In the genomic region with DNA sequence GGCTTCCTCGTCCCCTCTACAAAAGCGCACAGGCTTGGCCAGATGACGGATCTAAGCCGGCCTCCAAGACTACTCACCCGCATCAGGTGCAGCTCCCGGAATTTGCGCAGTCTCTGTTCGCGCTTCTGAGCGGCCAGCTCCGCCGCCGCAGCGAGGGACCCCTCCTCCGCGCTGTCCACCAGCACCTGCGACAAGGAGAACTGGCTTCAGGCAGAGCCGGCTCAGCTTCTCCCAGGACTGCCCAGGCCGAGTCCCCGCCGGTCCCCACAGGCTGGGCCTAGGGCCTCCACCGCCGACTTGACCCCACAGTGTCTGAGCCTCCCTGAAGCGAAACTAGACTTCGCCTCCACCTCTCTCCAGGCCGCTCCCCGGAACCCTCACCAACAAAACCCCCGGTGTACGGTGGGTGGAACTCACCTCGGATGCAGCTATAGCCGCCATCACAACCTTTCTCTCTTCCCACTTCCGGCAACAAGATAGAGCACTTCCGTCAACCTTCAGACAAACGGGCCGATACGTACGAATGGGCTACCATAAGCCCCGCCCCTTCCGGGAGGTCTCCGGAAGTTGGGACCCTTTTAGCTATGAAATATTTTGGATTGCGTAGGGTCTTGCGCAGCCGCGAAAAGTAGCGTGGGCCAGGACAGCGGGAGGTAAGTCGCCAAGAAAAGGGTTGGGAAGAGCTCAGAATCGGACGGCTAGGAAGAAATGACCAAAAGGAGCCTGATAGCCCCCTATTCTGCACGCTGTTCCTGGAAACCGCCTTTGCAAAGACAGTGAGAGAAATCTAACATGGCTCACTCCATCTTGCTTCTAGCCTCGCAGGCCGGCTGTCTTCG, we compare ENCODE assay signal across 8 cellular contexts. TPM values are rescaled to one million over a fixed set of nuclear protein-coding genes. Genes with fewer than 3 reads are reported as not detected.
DNase-seq lines count a peak whose midpoint lies in the region; ATAC-seq, FAIRE-seq and TF ChIP-seq lines count a peak whose summit lies in the region.

SYF2 (minus strand) TSS at position 476 of the 839 bp plus-strand sequence; CDS start at position 441, 35 bp downstream.

- CTCF ChIA-PET in HEK293T (lab: Yijun Ruan, JAX): interaction anchor here (0.7 kb wide), 1 partner anchor 605 kb away, joined by 3 read pairs; no protein-coding TSS in a partner anchor

- TF ChIP-seq CTCF in gastroesophageal sphincter (IDR thresholded peaks at IDR 0.05) (no peak), neutrophil (IDR thresholded peaks at IDR 0.05) (no peak)

- H3K27ac ChIP-seq in SJSA1 (peak within 1 kb of the TSS; percentile 92), gastroesophageal sphincter (peak within 1 kb of the TSS; percentile 87 to 96 (median 94)), neutrophil (peak within 1 kb of the TSS; percentile 94), substantia nigra (ENCODE audit: low read depth, low read length, poor library complexity, severe bottlenecking) (peak within 1 kb of the TSS; percentile 93)

- H3K4me3 ChIP-seq in SJSA1 (peak within 1 kb of the TSS; percentile 61), gastroesophageal sphincter (peak within 1 kb of the TSS; percentile 62 to 90), neutrophil (ENCODE audit: low read depth in 1 of 2, low read length in 1 of 2) (peak within 1 kb of the TSS; percentile 74 to 89)

- peak; percentile 95 for FAIRE-seq in G401.6 (lab: Jason Lieb, UNC)

- H3K27me3 ChIP-seq in SJSA1 (replicated peaks): no peaks in the 10 kb centered on the region
- no peaks in the 10 kb centered on the region for H3K27me3 ChIP-seq in gastroesophageal sphincter
- no peaks in the 10 kb centered on the region for H3K27me3 ChIP-seq in neutrophil

- TF ChIP-seq EP300 in gastroesophageal sphincter (IDR thresholded peaks at IDR 0.05): no peak

- H3K4me1 ChIP-seq in SJSA1 (replicated peaks) (peaks cover 15% of the 10 kb centered on the region), gastroesophageal sphincter (peaks cover 0 to 66% (median 12%) of the 10 kb centered on the region in 3 donors), neutrophil (ENCODE audit: control insufficient read depth in 1 of 2, insufficient read depth in 1 of 2, low read depth in 1 of 2, low read length in 1 of 2) (peaks cover 33 to 35% of the 10 kb centered on the region in 2 experiments)

- DNase-seq in HEK293T (ENCODE audit: extremely low spot score) (peak; percentile 95), MV-4-11 (lab: John Stamatoyannopoulos, UW) (peak; percentile 93), SJSA1 (ENCODE audit: low read depth in 1 of 2, low spot score in 2 of 2) (peak; percentile 92 to 94), substantia nigra (lab: John Stamatoyannopoulos, UW) (peak; percentile 44 to 94 (median 82))
- peak; percentile 57 to 85 (median 70) for DNase-seq in activated naive CD4-positive, alpha-beta T cell (lab: John Stamatoyannopoulos, UW)

- POLR2A ChIA-PET in HEK293T (lab: Yijun Ruan, JAX): interaction anchor here (0.6 to 2.8 kb wide), 34 partner anchors 8 to 578 kb away, joined by 3 to 45 read pairs (median 4); partner anchors contain the start of genes CLIC4 and RSRP1

- H3K9me3 ChIP-seq in SJSA1 (replicated peaks) (no peaks in the 10 kb centered on the region), gastroesophageal sphincter (no peaks in the 10 kb centered on the region), neutrophil (no peaks in the 10 kb centered on the region)

- WGBS in gastroesophageal sphincter (ENCODE audit: low coverage in 1 of 2), 2 donors: 0% methylated on average over 7 to 26 of the region's 54 CpGs

- peak; percentile 57 to 74 for TF ChIP-seq POLR2A in gastroesophageal sphincter (IDR thresholded peaks at IDR 0.05)

- ATAC-seq in gastroesophageal sphincter: peak; percentile 95

- H3K36me3 ChIP-seq in SJSA1: peaks cover 44% of the 10 kb centered on the region
- H3K36me3 ChIP-seq in gastroesophageal sphincter: peaks cover 0 to 46% of the 10 kb centered on the region in 2 donors
- peaks cover 41% of the 10 kb centered on the region for H3K36me3 ChIP-seq in neutrophil

TF ChIP-seq in HEK293T, 16 proteins besides CTCF, POLR2A, EP300 and RAD21:
- TF ChIP-seq FOXK2 (IDR thresholded peaks at IDR 0.05) (peak; percentile 99), ELF4 (IDR thresholded peaks at IDR 0.05) (peak; percentile 98), SUZ12 (IDR thresholded peaks at IDR 0.05) (no peak)
- TF ChIP-seq, protein P1, sequence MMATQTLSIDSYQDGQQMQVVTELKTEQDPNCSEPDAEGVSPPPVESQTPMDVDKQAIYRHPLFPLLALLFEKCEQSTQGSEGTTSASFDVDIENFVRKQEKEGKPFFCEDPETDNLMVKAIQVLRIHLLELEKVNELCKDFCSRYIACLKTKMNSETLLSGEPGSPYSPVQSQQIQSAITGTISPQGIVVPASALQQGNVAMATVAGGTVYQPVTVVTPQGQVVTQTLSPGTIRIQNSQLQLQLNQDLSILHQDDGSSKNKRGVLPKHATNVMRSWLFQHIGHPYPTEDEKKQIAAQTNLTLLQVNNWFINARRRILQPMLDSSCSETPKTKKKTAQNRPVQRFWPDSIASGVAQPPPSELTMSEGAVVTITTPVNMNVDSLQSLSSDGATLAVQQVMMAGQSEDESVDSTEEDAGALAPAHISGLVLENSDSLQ (IDR thresholded peaks at IDR 0.05): peak; percentile 60

RNA-seq across cellular contexts. Expression of gene SYF2, which starts in this region (rescaled TPM):
- total RNA-seq in SJSA1 (2014; rRNA removed; shearing (Covaris generic)): 34.0 and 49.7 TPM in 2 replicates
- 100 to 1,000 TPM in 1 of 4 donors, 10 to 100 TPM in 3; 54.5 to 105 (median 88.5) TPM for total RNA-seq in gastroesophageal sphincter

Comparison
In these comparisons a context has a peak if more than half of its experiments do, and no peak if none do; other contexts are left out.
1. Peak in every context shown above with its lines: DNase-seq, ATAC-seq, H3K4me3 ChIP-seq and H3K27ac ChIP-seq.